1 cellular context compared by ENCODE assay signal in the genomic region with DNA sequence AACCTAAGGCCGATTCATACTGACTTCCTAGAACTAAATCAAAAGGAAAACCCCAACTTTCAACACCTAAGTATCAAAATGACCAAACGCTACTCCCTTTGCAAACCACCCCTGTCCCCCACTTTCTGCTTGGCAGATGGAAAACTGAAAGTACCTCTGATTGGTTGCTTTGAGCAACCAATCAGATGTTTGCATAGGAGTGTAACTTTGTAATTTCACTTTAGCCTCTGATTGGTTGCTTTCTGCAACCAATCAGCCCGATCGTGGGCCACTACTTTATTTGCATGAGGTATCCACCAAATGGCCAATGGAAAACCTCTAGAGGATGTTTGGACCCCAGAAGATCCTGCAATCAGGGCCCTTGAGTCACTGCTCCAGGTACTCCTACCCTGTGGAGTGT.
TF ChIP-seq lines count a peak whose summit lies in the region.

No MANE protein-coding gene starts in this region.

TF ChIP-seq in K562, 482 proteins besides CTCF, POLR2A, EP300 and RAD21 (continued from another document):
- TF ChIP-seq, protein P1, sequence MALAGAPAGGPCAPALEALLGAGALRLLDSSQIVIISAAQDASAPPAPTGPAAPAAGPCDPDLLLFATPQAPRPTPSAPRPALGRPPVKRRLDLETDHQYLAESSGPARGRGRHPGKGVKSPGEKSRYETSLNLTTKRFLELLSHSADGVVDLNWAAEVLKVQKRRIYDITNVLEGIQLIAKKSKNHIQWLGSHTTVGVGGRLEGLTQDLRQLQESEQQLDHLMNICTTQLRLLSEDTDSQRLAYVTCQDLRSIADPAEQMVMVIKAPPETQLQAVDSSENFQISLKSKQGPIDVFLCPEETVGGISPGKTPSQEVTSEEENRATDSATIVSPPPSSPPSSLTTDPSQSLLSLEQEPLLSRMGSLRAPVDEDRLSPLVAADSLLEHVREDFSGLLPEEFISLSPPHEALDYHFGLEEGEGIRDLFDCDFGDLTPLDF (CRISPR knock-in tag; IDR thresholded peaks at IDR 0.05) = no peak
- no peak for TF ChIP-seq BRD9 (IDR thresholded peaks at IDR 0.05; ENCODE audit: low read depth, partially characterized antibody)
- TF ChIP-seq, protein P2, sequence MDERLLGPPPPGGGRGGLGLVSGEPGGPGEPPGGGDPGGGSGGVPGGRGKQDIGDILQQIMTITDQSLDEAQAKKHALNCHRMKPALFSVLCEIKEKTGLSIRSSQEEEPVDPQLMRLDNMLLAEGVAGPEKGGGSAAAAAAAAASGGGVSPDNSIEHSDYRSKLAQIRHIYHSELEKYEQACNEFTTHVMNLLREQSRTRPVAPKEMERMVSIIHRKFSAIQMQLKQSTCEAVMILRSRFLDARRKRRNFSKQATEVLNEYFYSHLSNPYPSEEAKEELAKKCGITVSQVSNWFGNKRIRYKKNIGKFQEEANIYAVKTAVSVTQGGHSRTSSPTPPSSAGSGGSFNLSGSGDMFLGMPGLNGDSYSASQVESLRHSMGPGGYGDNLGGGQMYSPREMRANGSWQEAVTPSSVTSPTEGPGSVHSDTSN (CRISPR knock-in tag; IDR thresholded peaks at IDR 0.05; ENCODE audit: low read depth) = no peak
- TF ChIP-seq, protein P2 (tag; conservative IDR thresholded peaks at IDR 0.05; ENCODE audit: low read depth) = 0 out of 2 replicates have a peak, but pooled peaks have one; percentile 20
- 0 out of 2 replicates have a peak, but pooled peaks have one; percentile 38 for TF ChIP-seq CC2D1A (IDR thresholded peaks at IDR 0.05)
- no peak for TF ChIP-seq FOXJ3 (CRISPR knock-in tag; IDR thresholded peaks at IDR 0.05)
- TF ChIP-seq, protein P3, sequence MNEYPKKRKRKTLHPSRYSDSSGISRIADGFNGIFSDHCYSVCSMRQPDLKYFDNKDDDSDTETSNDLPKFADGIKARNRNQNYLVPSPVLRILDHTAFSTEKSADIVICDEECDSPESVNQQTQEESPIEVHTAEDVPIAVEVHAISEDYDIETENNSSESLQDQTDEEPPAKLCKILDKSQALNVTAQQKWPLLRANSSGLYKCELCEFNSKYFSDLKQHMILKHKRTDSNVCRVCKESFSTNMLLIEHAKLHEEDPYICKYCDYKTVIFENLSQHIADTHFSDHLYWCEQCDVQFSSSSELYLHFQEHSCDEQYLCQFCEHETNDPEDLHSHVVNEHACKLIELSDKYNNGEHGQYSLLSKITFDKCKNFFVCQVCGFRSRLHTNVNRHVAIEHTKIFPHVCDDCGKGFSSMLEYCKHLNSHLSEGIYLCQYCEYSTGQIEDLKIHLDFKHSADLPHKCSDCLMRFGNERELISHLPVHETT (CRISPR knock-in tag; conservative IDR thresholded peaks at IDR 0.05 in 1 of 2, IDR thresholded peaks at IDR 0.05 in 1 of 2) = peak in 1 of 2 experiments; percentile 48; a peak in 1 of 4 replicates
